26 cellular contexts compared by ENCODE assay signal in the genomic region with DNA sequence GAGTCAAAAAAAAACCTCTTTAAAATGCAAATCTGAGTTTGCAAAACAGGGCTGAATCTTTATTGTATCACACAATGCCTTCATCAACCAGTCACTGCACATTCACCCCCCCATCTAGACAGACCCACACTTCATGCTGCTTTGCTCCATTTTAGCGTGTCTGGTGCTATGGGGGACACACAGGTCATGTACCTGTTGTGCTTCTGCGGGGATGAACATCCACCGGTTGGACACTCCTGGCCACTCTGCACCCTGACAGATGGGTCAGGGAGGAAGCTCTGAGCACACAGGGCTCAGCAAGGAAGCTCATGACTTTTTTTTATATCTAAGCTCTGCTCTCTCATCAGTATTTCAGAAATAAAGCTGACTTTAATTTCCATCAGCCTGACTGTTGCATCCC. TPM values are rescaled to one million over a fixed set of nuclear protein-coding genes. Genes with fewer than 3 reads are reported as not detected.
DNase-seq lines count a peak whose midpoint lies in the region; ATAC-seq, FAIRE-seq and TF ChIP-seq lines count a peak whose summit lies in the region.
"Had no signal": no experiment of that assay in that cellular context is flagged by ENCODE, and none has a peak within 500 bp of the region (broad histone marks: within the 10 kb centered on the region; RNA-seq: fewer than 3 reads in every experiment).

No MANE protein-coding gene starts in this region.

- H4K20me1 ChIP-seq in HepG2 (ENCODE audit: insufficient read depth, low read length), result no peaks in the 10 kb centered on the region

- H3K79me2 ChIP-seq in HepG2 (ENCODE audit: insufficient read depth, low read length), result no peaks in the 10 kb centered on the region

- TF ChIP-seq EP300 in HepG2 (IDR thresholded peaks at IDR 0.05; ENCODE audit: low read depth in 2 of 2, low read length in 2 of 2) (no peak), HepG2 (CRISPR knock-in tag; IDR thresholded peaks at IDR 0.05; ENCODE audit: borderline replicate concordance) (no peak)

- peaks cover 0 to 11% (median 0%) of the 10 kb centered on the region in 7 donors for H3K4me1 Mint-ChIP-seq in naive thymus-derived CD4-positive, alpha-beta T cell
- H3K4me1 Mint-ChIP-seq: GM23338 had no signal

- BruUV-seq in HepG2 (replicated peaks; lab: Mats Ljungman, UMichigan), result no TSS peak

- H3K27ac ChIP-seq in HepG2 (ENCODE audit: extremely low read length, insufficient read depth, low read length) (no peak overlapping the region), right lobe of liver (no peak overlapping the region), HEK293 (ENCODE audit: extremely low read depth, low read depth, low read length) (no peak overlapping the region)
- no peak overlapping the region for H3K27ac ChIP-seq in naive thymus-derived CD4-positive, alpha-beta T cell (ENCODE audit: low read depth, low read length)
- H3K27ac ChIP-seq: A549, C4-2B, KMS-11, SJSA1 had no signal

- TF ChIP-seq POLR2A in HepG2 (IDR thresholded peaks at IDR 0.05; ENCODE audit: insufficient read depth in 1 of 2, low read depth in 2 of 2, low read length in 2 of 2) (no peak), right lobe of liver (IDR thresholded peaks at IDR 0.05) (no peak)

- H3K9ac ChIP-seq in HepG2 (ENCODE audit: insufficient read depth, low read depth, low read length), result no peak overlapping the region
- H3K9ac ChIP-seq: KMS-11 had no signal

- no peaks in the 10 kb centered on the region for H3K27me3 Mint-ChIP-seq in naive thymus-derived CD4-positive, alpha-beta T cell

- FAIRE-seq in HepG2 (lab: Jason Lieb, UNC), result no peak
- FAIRE-seq: A549, D721Med, G401.6, GM12878 had no signal

- H3K36me3 ChIP-seq in HepG2 (replicated peaks in 1 of 2; ENCODE audit: control insufficient read depth in 1 of 2, insufficient read depth in 2 of 2, low read length in 2 of 2), result peaks cover 62 to 98% of the 10 kb centered on the region in 2 experiments
- H3K36me3 ChIP-seq in right lobe of liver, result peaks cover 0 to 72% (median 17%) of the 10 kb centered on the region in 4 donors
- peaks cover 32 to 99% of the 10 kb centered on the region in 2 experiments for H3K36me3 ChIP-seq in HEK293 (ENCODE audit: control insufficient read depth in 2 of 2, insufficient read depth in 1 of 2, low read length in 2 of 2)
- peaks cover 0 to 93% (median 7%) of the 10 kb centered on the region in 3 experiments for H3K36me3 ChIP-seq in naive thymus-derived CD4-positive, alpha-beta T cell (ENCODE audit: control insufficient read depth in 2 of 3, insufficient read depth in 3 of 3, low read length in 3 of 3)

- WGBS in HepG2 (ENCODE audit: low lambda C conversion rate), result 100% methylated on average over 3 of the region's 3 CpGs
- no CpG with 5 or more reads among the region's 3 CpGs for WGBS in right lobe of liver (ENCODE audit: insufficient coverage, low coverage, low lambda C conversion rate, missing lambda C conversion rate)

- H3K4me1 ChIP-seq in HepG2 (ENCODE audit: insufficient read depth, low read length) (no peaks in the 10 kb centered on the region), right lobe of liver (peaks cover 0 to 16% (median 7%) of the 10 kb centered on the region in 4 donors), HEK293 (ENCODE audit: control insufficient read depth, insufficient read depth, low read length) (no peaks in the 10 kb centered on the region)
- no peaks in the 10 kb centered on the region for H3K4me1 ChIP-seq in naive thymus-derived CD4-positive, alpha-beta T cell (ENCODE audit: control insufficient read depth in 2 of 2, insufficient read depth in 2 of 2, low read length in 2 of 2)
- H3K4me1 ChIP-seq: A549, HAP-1, SJSA1 had no signal

- POLR2A ChIA-PET in HepG2 (lab: Yijun Ruan, JAX), result no interaction called here
- POLR2A ChIA-PET in HEK293 (lab: Yijun Ruan, JAX), result no interaction called here
- POLR2A ChIA-PET in naive thymus-derived CD4-positive, alpha-beta T cell (lab: Charles Lee), result no interaction called here

- no peak overlapping the region for H3K4me3 Mint-ChIP-seq in naive thymus-derived CD4-positive, alpha-beta T cell
- H3K4me3 Mint-ChIP-seq: GM23338 had no signal

- no peak overlapping the region for H3K4me2 ChIP-seq in HepG2 (ENCODE audit: low read depth, low read length)
- H3K4me2 ChIP-seq: A549, GM23338, KMS-11 had no signal

- no peak overlapping the region for H2AFZ ChIP-seq in HepG2 (ENCODE audit: low read length)
- H2AFZ ChIP-seq: GM23338 had no signal

- peak overlapping the region in 6 of 9 donors; percentile 20 to 54 (median 49) for H3K27ac Mint-ChIP-seq in naive thymus-derived CD4-positive, alpha-beta T cell
- H3K27ac Mint-ChIP-seq: GM23338 had no signal

- TF ChIP-seq CTCF in HepG2 (CRISPR knock-in tag; IDR thresholded peaks at IDR 0.05) (no peak), right lobe of liver (IDR thresholded peaks at IDR 0.05) (no peak), HEK293 (tag by site-specific recombination; IDR thresholded peaks at IDR 0.05) (no peak), GM10266 (IDR thresholded peaks at IDR 0.05; ENCODE audit: control insufficient read depth, insufficient read depth, low read depth, missing control alignments) (no peak)

- DNase-seq in HepG2 (ENCODE audit: low spot score), result no peak
- no peak for DNase-seq in right lobe of liver
- no peak for DNase-seq in naive thymus-derived CD4-positive, alpha-beta T cell
- DNase-seq in GM10266 (ENCODE audit: extremely low spot score), result no peak
- no peak for DNase-seq in CD1c-positive myeloid dendritic cell (ENCODE audit: extremely low spot score)
- no peak for DNase-seq in NCI-H1694 treated with DMSO at 0.1 percent for 48 hours (lab: John Stamatoyannopoulos, UW)
- DNase-seq: IMR-90, MM.1S, NCI-H1417, NCI-H1694, NCI-H2081, NCI-H226, NCI-H510A, NCI-H69, Right ventricle myocardium superior, RPMI8226 had no signal

- TF ChIP-seq RAD21 in HepG2 (CRISPR knock-in tag; IDR thresholded peaks at IDR 0.05), result no peak

- H3K9me3 ChIP-seq in HepG2 (ENCODE audit: low read length) (no peaks in the 10 kb centered on the region), right lobe of liver (no peaks in the 10 kb centered on the region), HEK293 (ENCODE audit: control insufficient read depth, insufficient read depth, low read depth, low read length) (no peaks in the 10 kb centered on the region)
- H3K9me3 ChIP-seq in naive thymus-derived CD4-positive, alpha-beta T cell (ENCODE audit: control insufficient read depth in 2 of 3, low read length in 3 of 3), result no peaks in the 10 kb centered on the region
- H3K9me3 ChIP-seq: A549, HAP-1, SJSA1 had no signal

- ATAC-seq in HepG2 (no peak), right lobe of liver (no peak)
- ATAC-seq in naive thymus-derived CD4-positive, alpha-beta T cell, result no peak
- ATAC-seq: A549, GM12878, GM23338 had no signal

- intact Hi-C loops in HepG2 (cut with micrococcal nuclease; ENCODE audit: unreplicated experiment) (no loop called here), right lobe of liver (cut with DNase I) (no loop called here)
- intact Hi-C loops in naive thymus-derived CD4-positive, alpha-beta T cell (cut with micrococcal nuclease), result loop anchor here in 1 of 2 donors (5.0 kb wide), 1 partner anchor 76 kb away; no protein-coding TSS in a partner anchor

- H3K4me3 ChIP-seq in HepG2 (replicated peaks in 1 of 3; ENCODE audit: insufficient read depth in 1 of 3, low read depth in 2 of 3, low read length in 3 of 3) (no peak overlapping the region), right lobe of liver (no peak overlapping the region), HEK293 (ENCODE audit: low read depth, low read length) (no peak overlapping the region)
- no peak overlapping the region for H3K4me3 ChIP-seq in naive thymus-derived CD4-positive, alpha-beta T cell (ENCODE audit: low read length)
- H3K4me3 ChIP-seq: A549, GM12878, GM23338, HAP-1, SJSA1 had no signal

- no peaks in the 10 kb centered on the region for H3K9me3 Mint-ChIP-seq in naive thymus-derived CD4-positive, alpha-beta T cell
- H3K9me3 Mint-ChIP-seq: GM23338 had no signal

- in situ Hi-C loops in HepG2 (cut with HindIII; ENCODE audit: extremely low pct_ligation_motif_present, low pct_unique_long_range_greater_than_20kb), result no loop called here

- CTCF ChIA-PET in HepG2 (lab: Yijun Ruan, JAX; ENCODE audit: low intra/inter-chr PET ratio, low total read pairs), result no interaction called here
- CTCF ChIA-PET in HEK293 (lab: Yijun Ruan, JAX), result interaction anchor here (0.7 kb wide), 1 partner anchor 19 kb away, joined by 3 read pairs; no protein-coding TSS in a partner anchor
- CTCF ChIA-PET in naive thymus-derived CD4-positive, alpha-beta T cell (lab: Charles Lee), result no interaction called here

- H3K27me3 ChIP-seq in HepG2 (ENCODE audit: control insufficient read depth in 1 of 2, insufficient read depth in 2 of 2, low read length in 2 of 2), result no peaks in the 10 kb centered on the region
- H3K27me3 ChIP-seq in right lobe of liver, result no peaks in the 10 kb centered on the region
- no peaks in the 10 kb centered on the region for H3K27me3 ChIP-seq in naive thymus-derived CD4-positive, alpha-beta T cell (ENCODE audit: control insufficient read depth in 2 of 2, insufficient read depth in 2 of 2, low read length in 2 of 2)
- H3K27me3 ChIP-seq: SJSA1 had no signal

- peaks cover 21 to 77% (median 29%) of the 10 kb centered on the region in 5 donors for H3K36me3 Mint-ChIP-seq in naive thymus-derived CD4-positive, alpha-beta T cell

RNA-seq across cellular contexts. Expression of a gene that starts 34.6 kb away (rescaled TPM):
- total RNA-seq in HepG2 (2016; rRNA removed; fragmentation: Illumina TruSeq; extraction: Trizol), result 0.53 and 0.83 TPM in 2 replicates
- under 0.01 and 0.09 TPM in 2 replicates for total RNA-seq in HepG2 (2016; cell fraction: cytosol; rRNA removed; fragmentation: Illumina TruSeq; extraction: Trizol; ENCODE audit: low read depth)
- 0.61 and 0.86 TPM in 2 replicates for total RNA-seq in HepG2 (2016; cell fraction: insoluble cytoplasmic fraction; rRNA removed; fragmentation: Illumina TruSeq; extraction: Trizol)
- total RNA-seq in HepG2 (2016; cell fraction: membrane; rRNA removed; fragmentation: Illumina TruSeq; extraction: Trizol), result 0.25 and 0.31 TPM in 2 replicates
- 0.19 and 0.44 TPM in 2 replicates for total RNA-seq in HepG2 (2016; cell fraction: nucleus; rRNA removed; fragmentation: Illumina TruSeq; extraction: Trizol)
- polyA plus RNA-seq in HepG2 (2011; rRNA removed), result 0.09 and 0.16 TPM in 2 replicates
- 0.09 and 0.10 TPM in 2 replicates for polyA plus RNA-seq in HepG2 (2011; cell fraction: cytosol; rRNA removed)
- 0.11 and 0.19 TPM in 2 replicates for polyA plus RNA-seq in HepG2 (2011; cell fraction: nucleus; rRNA removed)
- polyA plus RNA-seq in HepG2 (2012), result 0.05 and 0.08 TPM in 2 replicates
- polyA plus RNA-seq in HepG2 (2016; cell fraction: cytosol; fragmentation: Illumina TruSeq; extraction: Trizol; ENCODE audit: low read depth), result 0.06 and 0.08 TPM in 2 replicates
- 0.59 and 0.73 TPM in 2 replicates for polyA plus RNA-seq in HepG2 (2016; cell fraction: insoluble cytoplasmic fraction; fragmentation: Illumina TruSeq; extraction: Trizol; ENCODE audit: low read depth)
- polyA plus RNA-seq in HepG2 (2016; cell fraction: membrane; fragmentation: Illumina TruSeq; extraction: Trizol; ENCODE audit: low read depth), result 0.10 and 0.11 TPM in 2 replicates
- polyA plus RNA-seq in HepG2 (2016; cell fraction: nucleus; fragmentation: Illumina TruSeq; extraction: Trizol; ENCODE audit: insufficient read depth, low read depth), result 0.48 and 0.55 TPM in 2 replicates
- 0.06 TPM in 1 of 2 replicates, not detected in the other for polyA minus RNA-seq in HepG2 (2011; rRNA and poly(A)+ RNA removed; ENCODE audit: low replicate concordance)
- polyA minus RNA-seq in HepG2 (2011; cell fraction: cytosol; rRNA and poly(A)+ RNA removed), result 0.10 TPM in 1 of 2 replicates, not detected in the other
- 0.12 and 0.13 TPM in 2 replicates for polyA minus RNA-seq in HepG2 (2011; cell fraction: nucleus; rRNA and poly(A)+ RNA removed)
- total RNA-seq in right lobe of liver, result 1 to 10 TPM; 2.0 to 4.8 (median 4.2) TPM
- 10 to 100 TPM; 24.7 to 67.4 (median 27.0) TPM for total RNA-seq in naive thymus-derived CD4-positive, alpha-beta T cell
- 10 to 100 TPM; 23.0 to 44.6 TPM for polyA plus RNA-seq in naive thymus-derived CD4-positive, alpha-beta T cell

Comparison
In these comparisons a context has a peak if more than half of its experiments do, and no peak if none do; other contexts are left out.
1. RNA of a gene that starts 34.6 kb away (total RNA-seq): 24.7 to 67.4 TPM in naive thymus-derived CD4-positive, alpha-beta T cell; 2.0 to 4.8 TPM in right lobe of liver and under 0.01 to 0.86 TPM in HepG2; every median in the first group is over 4 times any median in the second.